ENCODE assay signal across 8 cellular contexts in the genomic region with DNA sequence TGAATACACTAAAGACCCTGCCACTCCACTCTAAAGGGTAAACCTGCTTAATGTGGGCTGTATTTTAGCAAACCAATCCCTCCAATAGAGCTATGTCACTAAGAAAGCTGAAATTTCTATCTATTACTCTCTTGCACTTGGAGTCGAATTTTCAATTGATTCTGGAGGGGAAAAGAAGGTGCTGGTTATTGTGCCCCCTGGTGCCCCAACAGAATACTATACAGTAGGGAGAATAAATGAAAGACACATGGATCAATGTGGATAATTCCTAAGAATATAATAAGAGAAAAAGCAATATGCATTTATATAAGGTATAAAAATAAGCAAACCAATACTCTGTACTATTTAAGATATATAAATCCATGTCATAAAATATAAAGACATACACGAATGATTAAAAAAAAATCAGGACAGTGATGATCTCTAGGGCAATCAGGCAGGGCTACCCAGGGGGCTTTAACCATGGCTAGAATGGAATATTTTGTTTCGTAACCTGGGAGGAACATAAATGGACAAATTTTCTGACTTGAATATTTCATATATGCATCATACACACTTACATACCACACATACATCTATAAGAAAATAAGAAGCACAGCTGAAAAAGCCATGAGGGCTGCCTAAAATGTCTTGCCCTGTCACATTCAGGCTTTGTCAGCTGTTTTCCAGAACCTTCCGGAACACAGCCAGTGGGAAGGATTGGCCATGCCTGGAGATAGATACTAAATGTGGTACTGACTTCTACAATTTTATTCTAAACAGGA. TPM values are rescaled to one million over a fixed set of nuclear protein-coding genes. Genes with fewer than 3 reads are reported as not detected.
DNase-seq lines count a peak whose midpoint lies in the region; ATAC-seq and TF ChIP-seq lines count a peak whose summit lies in the region.

No MANE protein-coding gene starts in this region.

- H3K4ac ChIP-seq in mesendoderm (ENCODE audit: low read depth, low read length), result no peak overlapping the region

- H2BK120ac ChIP-seq in mesendoderm (ENCODE audit: low read depth, low read length), result no peak overlapping the region

- H3K4me1 ChIP-seq in mesendoderm (ENCODE audit: control insufficient read depth, low read depth, low read length) (no peaks in the 10 kb centered on the region), ovary (ENCODE audit: insufficient read depth) (no peaks in the 10 kb centered on the region)

- H3K36me3 Mint-ChIP-seq in brain, result peaks cover 13% of the 10 kb centered on the region

- no peaks in the 10 kb centered on the region for H3K9me3 ChIP-seq in ovary

- no peaks in the 10 kb centered on the region for H3K36me3 ChIP-seq in mesendoderm (ENCODE audit: control insufficient read depth, insufficient read depth, low read length)
- H3K36me3 ChIP-seq in ovary, result no peaks in the 10 kb centered on the region

- no peak overlapping the region for H4K5ac ChIP-seq in mesendoderm (ENCODE audit: low read length)

- H3K56ac ChIP-seq in mesendoderm (ENCODE audit: low read length), result no peak overlapping the region

- ATAC-seq in HG03342 (IDR thresholded peaks at IDR 0.05; ENCODE audit: unreplicated experiment), result no peak

- no peak overlapping the region for H3K23ac ChIP-seq in mesendoderm (ENCODE audit: low read length)

- TF ChIP-seq EP300 in ovary (IDR thresholded peaks at IDR 0.05), result no peak

- H3K4me3 Mint-ChIP-seq in brain, result no peak overlapping the region

- no peak overlapping the region for H2BK15ac ChIP-seq in mesendoderm (replicated peaks; ENCODE audit: low read depth)

- DNase-seq in SIG-M5 treated with dmso at 0.1 percent for 504 hours (lab: John Stamatoyannopoulos, UW; ENCODE audit: unreplicated experiment) (peak; percentile 28), SIG-M5 (lab: John Stamatoyannopoulos, UW) (no peak), LoVo (ENCODE audit: low spot score) (peak; percentile 10), mesendoderm (peak; percentile 36), NCI-H2227 (lab: John Stamatoyannopoulos, UW; ENCODE audit: unreplicated experiment) (no peak), ovary (no peak)

- no peaks in the 10 kb centered on the region for H3K27me3 Mint-ChIP-seq in brain

- no peak overlapping the region for H2AK5ac ChIP-seq in mesendoderm (ENCODE audit: low read length)

- no peak overlapping the region for H3K27ac Mint-ChIP-seq in brain

- H3K18ac ChIP-seq in mesendoderm (ENCODE audit: low read length), result no peak overlapping the region

- H4K8ac ChIP-seq in mesendoderm (ENCODE audit: low read depth, low read length), result no peak overlapping the region

- peaks cover 38% of the 10 kb centered on the region for H3K4me1 Mint-ChIP-seq in brain

- intact Hi-C loops in ovary (cut with DNase I), result no loop called here

- H3K27me3 ChIP-seq in mesendoderm (ENCODE audit: insufficient read depth, low read length, poor library complexity), result no peaks in the 10 kb centered on the region
- no peaks in the 10 kb centered on the region for H3K27me3 ChIP-seq in ovary

- no peak overlapping the region for H3K4me2 ChIP-seq in mesendoderm (ENCODE audit: low read length)

- no peak overlapping the region for H3K4me3 ChIP-seq in mesendoderm (ENCODE audit: low read length)
- H3K4me3 ChIP-seq in ovary, result no peak overlapping the region

- TF ChIP-seq CTCF in brain (conservative IDR thresholded peaks at IDR 0.05) (peak; percentile 39 to 60), ovary (IDR thresholded peaks at IDR 0.05) (peak in 1 of 3 donors; percentile 25)

- no CpG with 5 or more reads among the region's 4 CpGs for whole genome bisulfite sequencing in mesendoderm (ENCODE audit: extremely low coverage, insufficient coverage, low lambda C conversion rate)
- 87 to 89% (median 88%) methylated on average over 4 of the region's 4 CpGs for WGBS in ovary, 3 donors

- no peak overlapping the region for H3K27ac ChIP-seq in mesendoderm (ENCODE audit: low read depth, low read length)
- no peak overlapping the region for H3K27ac ChIP-seq in ovary

- H3K79me2 ChIP-seq in mesendoderm (ENCODE audit: control insufficient read depth, insufficient read depth, low read length), result no peaks in the 10 kb centered on the region

- H2BK5ac ChIP-seq in mesendoderm (ENCODE audit: low read length), result no peak overlapping the region

- peaks cover 0 to 4% (median 3%) of the 10 kb centered on the region in 5 experiments for H3K9me3 Mint-ChIP-seq in brain

- H3K9ac ChIP-seq in mesendoderm (ENCODE audit: low read length), result no peak overlapping the region

- H3K79me1 ChIP-seq in mesendoderm (ENCODE audit: low read length), result no peaks in the 10 kb centered on the region

- no peak for TF ChIP-seq POLR2A in ovary (IDR thresholded peaks at IDR 0.05)

RNA-seq across cellular contexts. Expression of a gene that starts 54.4 kb away (rescaled TPM):
- polyA plus RNA-seq in brain (ENCODE audit: insufficient read depth, low read depth, low replicate concordance), result 11.5 TPM
- polyA plus RNA-seq in mesendoderm (2013, experiment 1 of 2), result 8.6 TPM
- polyA plus RNA-seq in mesendoderm (2013, experiment 2 of 2), result 8.5 TPM
- total RNA-seq in ovary, result 10 to 100 TPM in 1 of 7 donors, 1 to 10 TPM in 6; 1.9 to 11.5 (median 5.2) TPM
- polyA plus RNA-seq in ovary, result 10 to 100 TPM in 1 of 2 donors, 1 to 10 TPM in 1; 4.6 to 14.8 TPM

RNA-seq across cellular contexts. Expression of a gene that starts 55.6 kb away (rescaled TPM):
- polyA plus RNA-seq in brain (ENCODE audit: insufficient read depth, low read depth, low replicate concordance), result 28.3 TPM
- 37.6 TPM for polyA plus RNA-seq in mesendoderm (2013, experiment 1 of 2)
- 38.1 TPM for polyA plus RNA-seq in mesendoderm (2013, experiment 2 of 2)
- 10 to 100 TPM in 3 of 7 donors, 1 to 10 TPM in 4; 6.1 to 14.5 (median 9.9) TPM for total RNA-seq in ovary
- polyA plus RNA-seq in ovary, result 10 to 100 TPM in 1 of 2 donors, 1 to 10 TPM in 1; 5.4 to 12.0 TPM

Comparison
In these comparisons a context has a peak if more than half of its experiments do, and no peak if none do; other contexts are left out.
1. DNase-seq: peak in SIG-M5 treated with dmso at 0.1 percent for 504 hours (single experiment), LoVo (single experiment) and mesendoderm (single experiment); none in SIG-M5 (single experiment), NCI-H2227 (single experiment) and ovary (0 of 5).